In genomic region chr4:173237722-173238121, GRCh38 we compare ENCODE assay signal across 13 cellular contexts.
"Had no signal": no experiment of that assay in that cellular context is flagged by ENCODE, and none has a peak within 500 bp of the region (broad histone marks: within the 10 kb centered on the region; RNA-seq: fewer than 3 reads in every experiment).

No MANE protein-coding gene starts in this region.

- H3K4me1 ChIP-seq: body of pancreas had no signal

- H3K9me3 Mint-ChIP-seq: activated naive CD4-positive, alpha-beta T cell treated with anti-CD3 and anti-CD28 coated beads, Interleukin-2, amount 50 U/mL, for 72 hours; mesothelial cell of epicardium had no signal

- H3K4me3 Mint-ChIP-seq: mesothelial cell of epicardium had no signal

- H3K4me3 ChIP-seq: body of pancreas, right atrium auricular region, skin epidermis had no signal

- ATAC-seq: activated naive CD4-positive, alpha-beta T cell treated with anti-CD3 and anti-CD28 coated beads, Interleukin-2, amount 50 U/mL, for 72 hours; body of pancreas had no signal

- H3K9me3 ChIP-seq: body of pancreas, right atrium auricular region had no signal

- DNase-seq: activated CD4-positive, CD25-positive, alpha-beta regulatory T cell; activated effector memory CD4-positive, alpha-beta T cell treated with Interleukin-2 at 50 U/mL for 16 hours; activated T-cell treated with anti-CD3 and anti-CD28 coated beads, Interleukin-2, amount 50 U/mL, for 1 hour; amniotic stem cell; body of pancreas; dermis blood vessel endothelial cell; erythroblast; kidney glomerular epithelial cell; stimulated activated CD4-positive, alpha-beta T cell treated with anti-CD3 and anti-CD28 coated beads, Interleukin-4, amount 100 ng/mL, for 4 hours had no signal

- H3K36me3 Mint-ChIP-seq: activated naive CD4-positive, alpha-beta T cell treated with anti-CD3 and anti-CD28 coated beads, Interleukin-2, amount 50 U/mL, for 72 hours; mesothelial cell of epicardium had no signal

- H3K36me3 ChIP-seq: right atrium auricular region had no signal

- H3K27me3 ChIP-seq: body of pancreas, right atrium auricular region had no signal

- H3K27ac Mint-ChIP-seq: activated naive CD4-positive, alpha-beta T cell treated with anti-CD3 and anti-CD28 coated beads, Interleukin-2, amount 50 U/mL, for 72 hours; mesothelial cell of epicardium had no signal
